Comparison of ENCODE assay signal across 7 cellular contexts in genomic region chr7:35118526-35118925, GRCh38.
DNase-seq lines count a peak whose midpoint lies in the region; ATAC-seq and TF ChIP-seq lines count a peak whose summit lies in the region.
"Not testable (repeated sequence)": the region's sequence is repeated elsewhere in the genome, so short reads cannot be mapped to it uniquely, and the experiment has no call there.

No MANE protein-coding gene starts in this region.

- not testable (repeated sequence) for H3K4me2 ChIP-seq in GM23338

- not testable (repeated sequence) for TF ChIP-seq CTCF in GM23338 (conservative IDR thresholded peaks at IDR 0.05; ENCODE audit: low read depth in 2 of 2); choroid plexus epithelial cell (conservative IDR thresholded peaks at IDR 0.05; ENCODE audit: low read depth, low read length); fibroblast of pulmonary artery (IDR thresholded peaks at IDR 0.05; ENCODE audit: low read length, missing control alignments)

- not testable (repeated sequence) for H3K27me3 Mint-ChIP-seq in GM23338 (ENCODE audit: insufficient read depth, low read depth, poor library complexity)

- not testable (repeated sequence) for H3K4me1 Mint-ChIP-seq in GM23338

- not testable (repeated sequence) for H3K79me2 ChIP-seq in GM23338 (replicated peaks; ENCODE audit: insufficient read depth)

- peak; percentile 48 for ATAC-seq in GM23338

- not testable (repeated sequence) for H3F3A ChIP-seq in GM23338 (replicated peaks; ENCODE audit: low read depth)

- H3K4me1 ChIP-seq in GM23338 (ENCODE audit: insufficient read depth) = peaks cover 15% of the 10 kb centered on the region

- H3K9me2 ChIP-seq in GM23338 (ENCODE audit: insufficient read depth) = not testable (repeated sequence)

- not testable (repeated sequence) for H3K4me3 ChIP-seq in GM23338; choroid plexus epithelial cell (ENCODE audit: low read depth, low read length); fibroblast of pulmonary artery (replicated peaks; ENCODE audit: low read depth, low read length)

- H3K4me3 Mint-ChIP-seq in GM23338 = not testable (repeated sequence)

- not testable (repeated sequence) for H3K27me3 ChIP-seq in GM23338 (ENCODE audit: insufficient read depth)

- H3K27ac ChIP-seq in GM23338 (ENCODE audit: low read depth) = not testable (repeated sequence)

- not testable (repeated sequence) for H3K36me3 ChIP-seq in GM23338 (ENCODE audit: insufficient read depth)

- not testable (repeated sequence) for H3K9me3 Mint-ChIP-seq in GM23338

- peak; percentile 13 for DNase-seq in GM23338 (ENCODE audit: low spot score)
- DNase-seq in LoVo (ENCODE audit: low spot score) = peak; percentile 5
- DNase-seq in amniotic epithelial cell (ENCODE audit: low read depth) = peak; percentile 68
- DNase-seq in choroid plexus epithelial cell (ENCODE audit: low read depth) = peak; percentile 2
- DNase-seq in fibroblast of pulmonary artery (ENCODE audit: low read depth) = peak; percentile 2
- peak; percentile 10 for DNase-seq in kidney tubule cell (ENCODE audit: low spot score)
- peak; percentile 15 for DNase-seq in renal cortical epithelial cell (ENCODE audit: low read depth)

- H3K36me3 Mint-ChIP-seq in GM23338 (ENCODE audit: low read depth) = not testable (repeated sequence)

- H2AFZ ChIP-seq in GM23338 = peak overlapping the region; percentile 4; the same call in 1 of the 2 replicates

- not testable (repeated sequence) for H3K27ac Mint-ChIP-seq in GM23338

- H4K20me1 ChIP-seq in GM23338 (replicated peaks; ENCODE audit: insufficient read depth) = not testable (repeated sequence)

Comparison
In these comparisons a context has a peak if more than half of its experiments do, and no peak if none do; other contexts are left out.
1. DNase-seq: peak in every context shown above with its lines; median percentile 68 in amniotic epithelial cell; 15 in renal cortical epithelial cell; 13 in GM23338; 10 in kidney tubule cell; 5 in LoVo; 2 in choroid plexus epithelial cell; 2 in fibroblast of pulmonary artery.